In genomic region chr3:12893247-12893646, GRCh38 we compare ENCODE assay signal across 16 cellular contexts.
"Had no signal": no experiment of that assay in that cellular context is flagged by ENCODE, and none has a peak within 500 bp of the region (broad histone marks: within the 10 kb centered on the region; RNA-seq: fewer than 3 reads in every experiment).

No MANE protein-coding gene starts in this region.

- ATAC-seq: activated CD4-positive, alpha-beta T cell treated with anti-CD3 and anti-CD28 coated beads for 36 hours; activated CD8-positive, alpha-beta T cell treated with anti-CD3 and anti-CD28 coated beads, Interleukin-2, amount 10 ng/mL, durations not matched to agents 7 days and 5 days; left ventricle myocardium superior had no signal

- H3K27me3 ChIP-seq: ovary had no signal

- DNase-seq: activated CD4-positive, alpha-beta T cell treated with anti-CD3 and anti-CD28 coated beads for 36 hours; activated CD8-positive, alpha-beta memory T cell treated with anti-CD3 and anti-CD28 coated beads, Interleukin-2, amount 50 U/mL, for 48 hours; activated CD8-positive, alpha-beta T cell treated with anti-CD3 and anti-CD28 coated beads, Interleukin-2, amount 10 ng/mL, durations not matched to agents 7 days and 5 days; activated naive CD4-positive, alpha-beta T cell treated with Interleukin-2 at 50 U/mL for 16 hours; amniotic stem cell; brain microvascular endothelial cell; endodermal cell; left ventricle myocardium superior; mesendoderm; ovary; stomach; SW 1271; T1000; WERI-Rb-1 had no signal

- H3K27ac ChIP-seq: brain microvascular endothelial cell, ovary, skin epidermis, stomach, thoracic aorta, WERI-Rb-1 had no signal

- H3K27ac Mint-ChIP-seq: activated CD4-positive, alpha-beta T cell treated with anti-CD3 and anti-CD28 coated beads for 36 hours; activated CD8-positive, alpha-beta T cell treated with anti-CD3 and anti-CD28 coated beads, Interleukin-2, amount 10 ng/mL, durations not matched to agents 7 days and 5 days; endodermal cell had no signal

- H3K9me3 Mint-ChIP-seq: endodermal cell had no signal

- H3K36me3 ChIP-seq: brain microvascular endothelial cell, ovary, thoracic aorta had no signal

- H3K4me3 ChIP-seq: ovary, skin epidermis, stomach, thoracic aorta had no signal

- H3K9me3 ChIP-seq: ovary, stomach, thoracic aorta had no signal

- H3K4me3 Mint-ChIP-seq: activated CD4-positive, alpha-beta T cell treated with anti-CD3 and anti-CD28 coated beads for 36 hours; activated CD8-positive, alpha-beta T cell treated with anti-CD3 and anti-CD28 coated beads, Interleukin-2, amount 10 ng/mL, durations not matched to agents 7 days and 5 days; endodermal cell had no signal
